ENCODE assay signal across 1 cellular context in genomic region chr11:61028135-61028729, GRCh38.
TF ChIP-seq lines count a peak whose summit lies in the region.

No MANE protein-coding gene starts in this region.

TF ChIP-seq in HEK293, 187 proteins besides CTCF, POLR2A, EP300 and RAD21 (continued from another document):
- TF ChIP-seq ZNF645 (tag by site-specific recombination; IDR thresholded peaks at IDR 0.05) (no peak), ZSCAN5A (tag by site-specific recombination; IDR thresholded peaks at IDR 0.05) (no peak), HIC1 (tag by site-specific recombination; IDR thresholded peaks at IDR 0.05) (no peak), ZFHX2 (tag by site-specific recombination; conservative IDR thresholded peaks at IDR 0.05) (peak; percentile 53), ZNF549 (tag by site-specific recombination; IDR thresholded peaks at IDR 0.05) (0 out of 2 replicates have a peak, but pooled peaks have one; percentile 23), ZNF24 (tag by site-specific recombination; IDR thresholded peaks at IDR 0.05) (no peak), ZNF426 (tag by site-specific recombination; IDR thresholded peaks at IDR 0.05) (no peak), ZNF433 (tag by site-specific recombination; IDR thresholded peaks at IDR 0.05; ENCODE audit: low read depth) (no peak), IKZF3 (tag by site-specific recombination; IDR thresholded peaks at IDR 0.05) (no peak), ZFP69B (tag by site-specific recombination; IDR thresholded peaks at IDR 0.05) (no peak), ZNF510 (tag by site-specific recombination; IDR thresholded peaks at IDR 0.05; ENCODE audit: insufficient replicate concordance) (no peak), ZNF280C (tag by site-specific recombination; IDR thresholded peaks at IDR 0.05) (no peak), ZNF335 (tag by site-specific recombination; conservative IDR thresholded peaks at IDR 0.05) (no peak), ZNF776 (tag by site-specific recombination; IDR thresholded peaks at IDR 0.05; ENCODE audit: borderline replicate concordance) (no peak), ZNF558 (tag by site-specific recombination; IDR thresholded peaks at IDR 0.05) (no peak), OVOL3 (tag by site-specific recombination; IDR thresholded peaks at IDR 0.05) (no peak), ZBTB1 (tag by site-specific recombination; IDR thresholded peaks at IDR 0.05) (no peak), ZNF777 (tag by site-specific recombination; IDR thresholded peaks at IDR 0.05; ENCODE audit: borderline replicate concordance) (no peak), ZNF16 (tag by site-specific recombination; IDR thresholded peaks at IDR 0.05; ENCODE audit: low read depth) (no peak), ZNF114 (tag by site-specific recombination; IDR thresholded peaks at IDR 0.05) (no peak), RBAK (tag by site-specific recombination; IDR thresholded peaks at IDR 0.05) (no peak), KLF1 (tag by site-specific recombination; IDR thresholded peaks at IDR 0.05) (no peak), ZNF223 (tag by site-specific recombination; IDR thresholded peaks at IDR 0.05) (no peak), ZNF629 (tag by site-specific recombination; IDR thresholded peaks at IDR 0.05) (no peak), ZNF560 (tag by site-specific recombination; IDR thresholded peaks at IDR 0.05; ENCODE audit: borderline replicate concordance) (no peak), ZNF221 (tag by site-specific recombination; IDR thresholded peaks at IDR 0.05; ENCODE audit: borderline replicate concordance) (no peak), ZNF830 (tag by site-specific recombination; IDR thresholded peaks at IDR 0.05; ENCODE audit: low read depth) (no peak), ZNF398 (tag by site-specific recombination; IDR thresholded peaks at IDR 0.05) (peak; percentile 47), ZNF423 (tag by site-specific recombination; IDR thresholded peaks at IDR 0.05) (no peak), ZNF658 (tag by site-specific recombination; IDR thresholded peaks at IDR 0.05) (no peak), PRDM4 (tag by site-specific recombination; IDR thresholded peaks at IDR 0.05) (no peak), ZBTB48 (tag by site-specific recombination; IDR thresholded peaks at IDR 0.05) (peak; percentile 87), ZNF677 (tag by site-specific recombination; IDR thresholded peaks at IDR 0.05) (no peak), ZFP41 (tag by site-specific recombination; IDR thresholded peaks at IDR 0.05; ENCODE audit: borderline replicate concordance) (no peak), ZNF518A (tag by site-specific recombination; conservative IDR thresholded peaks at IDR 0.05; ENCODE audit: low read depth) (no peak), ZSCAN23 (tag by site-specific recombination; IDR thresholded peaks at IDR 0.05) (no peak), ZNF596 (tag by site-specific recombination; IDR thresholded peaks at IDR 0.05) (no peak), ZNF169 (tag by site-specific recombination; IDR thresholded peaks at IDR 0.05) (no peak), SCRT1 (tag by site-specific recombination; IDR thresholded peaks at IDR 0.05; ENCODE audit: borderline replicate concordance) (no peak), ZNF174 (tag by site-specific recombination; IDR thresholded peaks at IDR 0.05) (no peak), ZNF416 (tag by site-specific recombination; IDR thresholded peaks at IDR 0.05) (no peak)
TF ChIP-seq in HEK293: peak in this region for 9.
